ENCODE assay signal across 12 cellular contexts in the genomic region with DNA sequence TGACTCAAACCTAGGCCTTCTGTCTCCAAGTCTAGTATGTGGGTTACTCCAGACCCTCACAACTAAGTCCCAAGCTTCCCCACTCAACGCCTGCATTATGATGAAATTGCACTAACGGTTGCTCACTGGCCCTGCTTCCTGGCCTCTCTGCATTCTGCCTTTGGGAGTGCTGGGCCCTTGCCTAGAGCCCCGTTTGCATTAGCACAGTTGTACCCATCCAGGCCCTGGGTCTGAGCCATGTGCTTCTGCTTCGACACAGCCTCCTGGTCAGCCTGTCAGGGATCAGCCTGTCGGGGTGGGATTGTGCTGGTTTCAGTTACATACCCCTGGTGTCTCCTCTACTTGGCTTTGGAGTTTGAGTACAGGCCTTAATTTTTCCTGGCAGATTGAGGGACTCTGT.
"Had no signal": no experiment of that assay in that cellular context is flagged by ENCODE, and none has a peak within 500 bp of the region (broad histone marks: within the 10 kb centered on the region; RNA-seq: fewer than 3 reads in every experiment).

No MANE protein-coding gene starts in this region.

- H3K27me3 ChIP-seq: dorsolateral prefrontal cortex, esophagus squamous epithelium, left lung, right atrium auricular region, thyroid gland had no signal

- ATAC-seq: activated CD4-positive, alpha-beta T cell treated with anti-CD3 and anti-CD28 coated beads for 36 hours; left lung had no signal

- H3K4me1 ChIP-seq: right atrium auricular region had no signal

- H3K4me3 Mint-ChIP-seq: activated CD4-positive, alpha-beta memory T cell treated with anti-CD3 and anti-CD28 coated beads, Interleukin-2, amount 10 ng/mL, durations not matched to agents 7 days and 5 days; activated CD4-positive, alpha-beta T cell treated with anti-CD3 and anti-CD28 coated beads for 36 hours; activated naive CD8-positive, alpha-beta T cell treated with anti-CD3 and anti-CD28 coated beads, Interleukin-2, amount 10 ng/mL, durations not matched to agents 7 days and 5 days had no signal

- H3K27ac Mint-ChIP-seq: activated CD4-positive, alpha-beta memory T cell treated with anti-CD3 and anti-CD28 coated beads, Interleukin-2, amount 10 ng/mL, durations not matched to agents 7 days and 5 days; activated CD4-positive, alpha-beta T cell treated with anti-CD3 and anti-CD28 coated beads for 36 hours; activated naive CD8-positive, alpha-beta T cell treated with anti-CD3 and anti-CD28 coated beads, Interleukin-2, amount 10 ng/mL, durations not matched to agents 7 days and 5 days had no signal

- H3K27me3 Mint-ChIP-seq: activated CD4-positive, alpha-beta memory T cell treated with anti-CD3 and anti-CD28 coated beads, Interleukin-2, amount 10 ng/mL, durations not matched to agents 7 days and 5 days; activated CD4-positive, alpha-beta T cell treated with anti-CD3 and anti-CD28 coated beads for 36 hours; activated naive CD8-positive, alpha-beta T cell treated with anti-CD3 and anti-CD28 coated beads, Interleukin-2, amount 10 ng/mL, durations not matched to agents 7 days and 5 days had no signal

- H3K9me3 ChIP-seq: esophagus squamous epithelium, left lung, right atrium auricular region, thyroid gland had no signal

- H3K4me2 ChIP-seq: smooth muscle cell had no signal

- H3K27ac ChIP-seq: esophagus squamous epithelium, left lung, right atrium auricular region, thyroid gland, VCaP had no signal

- H3K4me3 ChIP-seq: dorsolateral prefrontal cortex, esophagus squamous epithelium, left lung, right atrium auricular region, smooth muscle cell, thyroid gland had no signal

- DNase-seq: activated CD4-positive, alpha-beta memory T cell treated with anti-CD3 and anti-CD28 coated beads, Interleukin-2, amount 10 ng/mL, durations not matched to agents 7 days and 5 days; activated CD4-positive, alpha-beta T cell treated with anti-CD3 and anti-CD28 coated beads for 36 hours; activated naive CD8-positive, alpha-beta T cell treated with anti-CD3 and anti-CD28 coated beads, Interleukin-2, amount 10 ng/mL, durations not matched to agents 7 days and 5 days; dorsolateral prefrontal cortex; esophagus squamous epithelium; foreskin fibroblast; T1000; thyroid gland had no signal

- H3K9me3 Mint-ChIP-seq: activated CD4-positive, alpha-beta memory T cell treated with anti-CD3 and anti-CD28 coated beads, Interleukin-2, amount 10 ng/mL, durations not matched to agents 7 days and 5 days; activated naive CD8-positive, alpha-beta T cell treated with anti-CD3 and anti-CD28 coated beads, Interleukin-2, amount 10 ng/mL, durations not matched to agents 7 days and 5 days had no signal
